ENCODE assay signal across 8 cellular contexts in genomic region chr5:59813761-59814562, GRCh38.
DNase-seq lines count a peak whose midpoint lies in the region; ATAC-seq and TF ChIP-seq lines count a peak whose summit lies in the region.

No MANE protein-coding gene starts in this region.

- intact Hi-C loops in PC-3 (cut with micrococcal nuclease) = loop anchor here (1.0 to 5.0 kb wide), 4 partner anchors 347 to 833 kb away; no protein-coding TSS in a partner anchor
- intact Hi-C loops in colonic mucosa (cut with DNase I) = loop anchor here (5.0 to 10.0 kb wide), 4 partner anchors 471 to 833 kb away; no protein-coding TSS in a partner anchor
- intact Hi-C loops in posterior cingulate gyrus (cut with DNase I) = loop anchor here (5.0 kb wide), 2 partner anchors 473 to 833 kb away; no protein-coding TSS in a partner anchor

- no peaks in the 10 kb centered on the region for H3K36me3 Mint-ChIP-seq in activated CD4-positive, alpha-beta memory T cell treated with anti-CD3 and anti-CD28 coated beads, Interleukin-2, amount 10 ng/mL, durations not matched to agents 7 days and 5 days (ENCODE audit: low read depth)

- TF ChIP-seq CTCF in PC-3 (conservative IDR thresholded peaks at IDR 0.05; ENCODE audit: low read depth, low read length) (peak; percentile 73), colonic mucosa (IDR thresholded peaks at IDR 0.05) (peak; percentile 50)

- BruUV-seq in PC-3 (replicated peaks; lab: Mats Ljungman, UMichigan) = no TSS peak

- no peak overlapping the region for H3K27ac Mint-ChIP-seq in activated CD4-positive, alpha-beta memory T cell treated with anti-CD3 and anti-CD28 coated beads, Interleukin-2, amount 10 ng/mL, durations not matched to agents 7 days and 5 days

- H3K27me3 Mint-ChIP-seq in activated CD4-positive, alpha-beta memory T cell treated with anti-CD3 and anti-CD28 coated beads, Interleukin-2, amount 10 ng/mL, durations not matched to agents 7 days and 5 days = peaks cover 17% of the 10 kb centered on the region

- no peak overlapping the region for H3K4me3 Mint-ChIP-seq in activated CD4-positive, alpha-beta memory T cell treated with anti-CD3 and anti-CD28 coated beads, Interleukin-2, amount 10 ng/mL, durations not matched to agents 7 days and 5 days

- peaks cover 1% of the 10 kb centered on the region for H3K4me1 Mint-ChIP-seq in activated CD4-positive, alpha-beta memory T cell treated with anti-CD3 and anti-CD28 coated beads, Interleukin-2, amount 10 ng/mL, durations not matched to agents 7 days and 5 days

- no peak overlapping the region for H3K4me2 ChIP-seq in PC-3 (ENCODE audit: low read length)

- H3K9me3 Mint-ChIP-seq in activated CD4-positive, alpha-beta memory T cell treated with anti-CD3 and anti-CD28 coated beads, Interleukin-2, amount 10 ng/mL, durations not matched to agents 7 days and 5 days = no peaks in the 10 kb centered on the region

- H3K4me1 ChIP-seq in PC-3 (ENCODE audit: insufficient read depth, low read length) (no peaks in the 10 kb centered on the region), colonic mucosa (no peaks in the 10 kb centered on the region)

- no peaks in the 10 kb centered on the region for H3K79me2 ChIP-seq in PC-3 (ENCODE audit: low read length)

- H4K20me1 ChIP-seq in PC-3 (ENCODE audit: low read length) = no peaks in the 10 kb centered on the region

- DNase-seq in DMS53 treated with DMSO at 0.1 percent for 48 hours (lab: John Stamatoyannopoulos, UW; ENCODE audit: unreplicated experiment) (peak; percentile 82), HUDEP-2 (lab: John Stamatoyannopoulos, UW; ENCODE audit: unreplicated experiment in 76 of 76) (peak in 43 of 76 experiments; percentile 1 to 69 (median 34)), PC-3 (peak; percentile 66), colonic mucosa (peak; percentile 40), midbrain (lab: John Stamatoyannopoulos, UW) (peak; percentile 20), posterior cingulate gyrus (no peak)
- DNase-seq in activated CD4-positive, alpha-beta memory T cell treated with anti-CD3 and anti-CD28 coated beads, Interleukin-2, amount 10 ng/mL, durations not matched to agents 7 days and 5 days = no peak

- H3K4me3 ChIP-seq in PC-3 (ENCODE audit: low read length) = no peak overlapping the region
- H3K4me3 ChIP-seq in colonic mucosa = no peak overlapping the region

- H2AFZ ChIP-seq in PC-3 (ENCODE audit: low read length) = no peak overlapping the region

- no peaks in the 10 kb centered on the region for H3F3A ChIP-seq in PC-3 (ENCODE audit: low read length, unreplicated experiment)

- CTCF ChIA-PET in PC-3 (lab: Charles Lee) = no interaction called here
- CTCF ChIA-PET in activated CD4-positive, alpha-beta memory T cell treated with anti-CD3 and anti-CD28 coated beads, Interleukin-2, amount 10 ng/mL, durations not matched to agents 7 days and 5 days (lab: Charles Lee) = interaction anchor here (1.1 kb wide), 1 partner anchor 836 kb away, joined by 4 read pairs; no protein-coding TSS in a partner anchor

- H3K27me3 ChIP-seq in PC-3 (ENCODE audit: low read length) = peaks cover 14% of the 10 kb centered on the region
- no peaks in the 10 kb centered on the region for H3K27me3 ChIP-seq in colonic mucosa

- H3K9ac ChIP-seq in PC-3 (ENCODE audit: low read length) (no peak overlapping the region), colonic mucosa (ENCODE audit: low read depth in 2 of 2, low read length in 2 of 2) (no peak overlapping the region)

- H3K36me3 ChIP-seq in PC-3 (ENCODE audit: low read depth, low read length) (no peaks in the 10 kb centered on the region; the same call in 1 of the 2 replicates), colonic mucosa (no peaks in the 10 kb centered on the region)

- no peak overlapping the region for H3K27ac ChIP-seq in PC-3 (ENCODE audit: low read length)
- no peak overlapping the region for H3K27ac ChIP-seq in colonic mucosa

- POLR2A ChIA-PET in PC-3 (lab: Charles Lee; ENCODE audit: unreplicated experiment) = no interaction called here
- POLR2A ChIA-PET in activated CD4-positive, alpha-beta memory T cell treated with anti-CD3 and anti-CD28 coated beads, Interleukin-2, amount 10 ng/mL, durations not matched to agents 7 days and 5 days (lab: Charles Lee) = no interaction called here

- no peaks in the 10 kb centered on the region for H3K9me2 ChIP-seq in PC-3 (replicated peaks; ENCODE audit: low read length)

- H3K9me3 ChIP-seq in PC-3 (ENCODE audit: low read length) (no peaks in the 10 kb centered on the region), colonic mucosa (no peaks in the 10 kb centered on the region)

- ATAC-seq in GM19467 (IDR thresholded peaks at IDR 0.05; ENCODE audit: unreplicated experiment) = peak; percentile 62
- peak; percentile 58; the same call in 1 of the 2 replicates for ATAC-seq in PC-3

Comparison
In these comparisons a context has a peak if more than half of its experiments do, and no peak if none do; other contexts are left out.
1. DNase-seq: peak in DMS53 treated with DMSO at 0.1 percent for 48 hours (single experiment), HUDEP-2 (43 of 76), PC-3 (single experiment), colonic mucosa (single experiment) and midbrain (single experiment); none in posterior cingulate gyrus (0 of 10) and activated CD4-positive, alpha-beta memory T cell treated with anti-CD3 and anti-CD28 coated beads, Interleukin-2, amount 10 ng/mL, durations not matched to agents 7 days and 5 days (single experiment).